8 cellular contexts compared by ENCODE assay signal in the genomic region with DNA sequence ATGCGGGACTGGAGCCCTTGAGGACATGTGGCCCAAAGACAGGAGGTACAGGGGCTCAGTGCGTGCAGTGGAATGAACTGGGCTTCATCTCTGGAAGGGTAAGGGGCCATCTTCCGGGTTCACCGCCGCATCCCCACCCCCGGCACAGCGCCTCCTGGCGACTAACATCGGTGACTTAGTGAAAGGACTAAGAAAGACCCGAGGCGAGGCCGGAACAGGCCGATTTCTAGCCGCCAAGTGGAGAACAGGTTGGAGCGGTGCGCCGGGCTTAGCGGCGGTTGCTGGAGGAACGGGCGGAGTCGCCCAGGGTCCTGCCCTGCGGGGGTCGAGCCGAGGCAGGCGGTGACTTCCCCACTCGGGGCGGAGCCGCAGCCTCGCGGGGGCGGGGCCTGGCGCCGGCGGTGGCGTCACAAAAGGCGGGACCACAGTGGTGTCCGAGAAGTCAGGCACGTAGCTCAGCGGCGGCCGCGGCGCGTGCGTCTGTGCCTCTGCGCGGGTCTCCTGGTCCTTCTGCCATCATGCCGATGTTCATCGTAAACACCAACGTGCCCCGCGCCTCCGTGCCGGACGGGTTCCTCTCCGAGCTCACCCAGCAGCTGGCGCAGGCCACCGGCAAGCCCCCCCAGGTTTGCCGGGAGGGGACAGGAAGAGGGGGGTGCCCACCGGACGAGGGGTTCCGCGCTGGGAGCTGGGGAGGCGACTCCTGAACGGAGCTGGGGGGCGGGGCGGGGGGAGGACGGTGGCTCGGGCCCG. TPM values are rescaled to one million over a fixed set of nuclear protein-coding genes. Genes with fewer than 3 reads are reported as not detected.
DNase-seq lines count a peak whose midpoint lies in the region; ATAC-seq and TF ChIP-seq lines count a peak whose summit lies in the region.

A gene (plus strand): TSS at position 427 of the 753 bp plus-strand sequence. CDS start 92 bp downstream, at position 519.

- peak within 1 kb of the TSS; percentile 81 for H3K23ac ChIP-seq in IMR-90 (ENCODE audit: low read depth, low read length)

- H3K9me1 ChIP-seq in IMR-90 (ENCODE audit: insufficient read depth, low read length): peaks cover 22% of the 10 kb centered on the region

- TF ChIP-seq CTCF in IMR-90 (conservative IDR thresholded peaks at IDR 0.05; ENCODE audit: low read depth, low read length): peak; percentile 75
- TF ChIP-seq CTCF in epithelial cell of esophagus (IDR thresholded peaks at IDR 0.05; ENCODE audit: insufficient read depth, low read depth, low read length, missing control alignments): peak; percentile 76

- POLR2A ChIA-PET in IMR-90 (lab: Charles Lee; ENCODE audit: unreplicated experiment): interaction anchor here (1.2 kb wide), 1 partner anchor 20 kb away, joined by 7 read pairs; no protein-coding TSS in a partner anchor

- peak within 1 kb of the TSS; percentile 99 for H2AK5ac ChIP-seq in IMR-90 (ENCODE audit: low read depth, low read length)

- TF ChIP-seq RAD21 in IMR-90 (IDR thresholded peaks at IDR 0.05; ENCODE audit: low read length): no peak; the same call in 1 of the 2 replicates

- peaks cover 24% of the 10 kb centered on the region for H4K20me1 ChIP-seq in IMR-90 (ENCODE audit: insufficient read depth, low read length)

- H3K4me3 ChIP-seq in IMR-90 (ENCODE audit: insufficient read depth, low read depth, low read length) (peak within 1 kb of the TSS; percentile 94), epithelial cell of esophagus (ENCODE audit: low read length) (peak within 1 kb of the TSS; percentile 68), mononuclear cell (ENCODE audit: low read length) (peak within 1 kb of the TSS; percentile 63)

- H4K8ac ChIP-seq in IMR-90 (ENCODE audit: low read depth in 2 of 2, low read length in 2 of 2): peak within 1 kb of the TSS; percentile 99

- peak within 1 kb of the TSS; percentile 78; the same call in 2 of the 3 replicates for H2BK15ac ChIP-seq in IMR-90 (ENCODE audit: low read depth, low read length)

- H3K9me3 ChIP-seq in IMR-90 (ENCODE audit: control insufficient read depth, insufficient read depth, low read length) (no peaks in the 10 kb centered on the region), mononuclear cell (ENCODE audit: low read depth, low read length) (no peaks in the 10 kb centered on the region)

- H4K91ac ChIP-seq in IMR-90 (ENCODE audit: insufficient read depth, low read depth, low read length): peak within 1 kb of the TSS; percentile 90

- H3K9ac ChIP-seq in IMR-90 (ENCODE audit: low read depth, low read length): peak within 1 kb of the TSS; percentile 96

- ATAC-seq in GM21528 (IDR thresholded peaks at IDR 0.05; ENCODE audit: low FRiP score, unreplicated experiment) (peak; percentile 80), IMR-90 (ENCODE audit: low read depth) (peak; percentile 96)

- H4K5ac ChIP-seq in IMR-90 (ENCODE audit: low read depth, low read length): peak within 1 kb of the TSS; percentile 97

- intact Hi-C loops in IMR-90 (cut with micrococcal nuclease): no loop called here

- peak; percentile 93 for TF ChIP-seq POLR2A in IMR-90 (IDR thresholded peaks at IDR 0.05; ENCODE audit: low read depth, low read length)

- peak within 1 kb of the TSS; percentile 99 for H2BK5ac ChIP-seq in IMR-90 (ENCODE audit: low read depth, low read length, poor library complexity, severe bottlenecking)

- BruUV-seq in IMR-90 (replicated peaks; lab: Mats Ljungman, UMichigan): no TSS peak

- H3K27me3 ChIP-seq in IMR-90 (ENCODE audit: control insufficient read depth, insufficient read depth, low read length) (no peaks in the 10 kb centered on the region), mononuclear cell (ENCODE audit: insufficient read depth, low read length) (no peaks in the 10 kb centered on the region)

- WGBS in IMR-90 (ENCODE audit: extremely low coverage in 2 of 2, insufficient read length in 1 of 2), 2 experiments: 1% methylated on average over 42 of the region's 71 CpGs; no CpG with 5 or more reads in 1 of the 2 experiments

- peak within 1 kb of the TSS; percentile 77 for H3K56ac ChIP-seq in IMR-90 (ENCODE audit: extremely low read depth, insufficient read depth, low read length)

- H3K4me1 ChIP-seq in IMR-90 (ENCODE audit: control insufficient read depth, insufficient read depth, low read length) (peaks cover 12% of the 10 kb centered on the region), mononuclear cell (ENCODE audit: insufficient read depth, low read length) (peaks cover 24% of the 10 kb centered on the region)

- in situ Hi-C loops in IMR-90 (cut with MboI; ENCODE audit: low sequenced_read_pairs): no loop called here

- peak within 1 kb of the TSS; percentile 97 for H3K4ac ChIP-seq in IMR-90 (ENCODE audit: low read depth, low read length)

- CTCF ChIA-PET in IMR-90 (lab: Yijun Ruan, JAX): interaction anchor here (0.8 to 1.3 kb wide), 5 partner anchors 9 to 36 kb away, joined by 3 to 6 read pairs (median 4); a partner anchor contains a TSS

- peak within 1 kb of the TSS; percentile 97 for H3K14ac ChIP-seq in IMR-90 (replicated peaks; ENCODE audit: low read depth, low read length)

- peak within 1 kb of the TSS; percentile 100 for H2AK9ac ChIP-seq in IMR-90 (replicated peaks; ENCODE audit: low read depth, low read length, poor library complexity)

- peak within 1 kb of the TSS; percentile 98 for H3K27ac ChIP-seq in IMR-90 (ENCODE audit: insufficient read depth, low read length)

- peak within 1 kb of the TSS; percentile 69 for H2BK120ac ChIP-seq in IMR-90 (ENCODE audit: low read depth, low read length)

- H2AFZ ChIP-seq in IMR-90 (replicated peaks; ENCODE audit: low read length, poor library complexity): peak within 1 kb of the TSS; percentile 97

- H3K36me3 ChIP-seq in IMR-90 (ENCODE audit: control insufficient read depth, insufficient read depth, low read length): peaks cover 24% of the 10 kb centered on the region

- H2BK20ac ChIP-seq in IMR-90 (ENCODE audit: low read depth, low read length): peak within 1 kb of the TSS; percentile 41

- H3K18ac ChIP-seq in IMR-90 (ENCODE audit: low read depth, low read length): peak within 1 kb of the TSS; percentile 92

- dilution Hi-C loops in IMR-90 (cut with HindIII; ENCODE audit: low sequenced_read_pairs, unreplicated experiment): no loop called here

- peak within 1 kb of the TSS; percentile 76 for H3K4me2 ChIP-seq in IMR-90 (ENCODE audit: low read depth, low read length)

- peaks cover 17 to 31% of the 10 kb centered on the region in 2 experiments for H3K79me1 ChIP-seq in IMR-90 (ENCODE audit: low read depth in 1 of 2, low read length in 2 of 2)

- DNase-seq in DMS153 (lab: John Stamatoyannopoulos, UW) (peak; percentile 95), IMR-90 (peak; percentile 91), OCI-M1 (lab: John Stamatoyannopoulos, UW) (peak; percentile 99), activated T-cell treated with anti-CD3 and anti-CD28 coated beads for 24 hours (ENCODE audit: low read depth) (peak; percentile 97), epithelial cell of esophagus (ENCODE audit: low read depth) (peak; percentile 98)
- DNase-seq in stimulated activated CD8-positive, alpha-beta memory T cell treated with anti-CD3 and anti-CD28 coated beads, Interleukin-4, amount 100 ng/mL, for 1 hour (ENCODE audit: low read depth in 2 of 2, low spot score in 1 of 2): peak; percentile 88 to 90

TF ChIP-seq in IMR-90, 13 proteins besides CTCF, POLR2A, EP300 and RAD21:
- TF ChIP-seq RCOR1 (IDR thresholded peaks at IDR 0.05; ENCODE audit: insufficient replicate concordance, low read length): no peak
- TF ChIP-seq, protein P1, sequence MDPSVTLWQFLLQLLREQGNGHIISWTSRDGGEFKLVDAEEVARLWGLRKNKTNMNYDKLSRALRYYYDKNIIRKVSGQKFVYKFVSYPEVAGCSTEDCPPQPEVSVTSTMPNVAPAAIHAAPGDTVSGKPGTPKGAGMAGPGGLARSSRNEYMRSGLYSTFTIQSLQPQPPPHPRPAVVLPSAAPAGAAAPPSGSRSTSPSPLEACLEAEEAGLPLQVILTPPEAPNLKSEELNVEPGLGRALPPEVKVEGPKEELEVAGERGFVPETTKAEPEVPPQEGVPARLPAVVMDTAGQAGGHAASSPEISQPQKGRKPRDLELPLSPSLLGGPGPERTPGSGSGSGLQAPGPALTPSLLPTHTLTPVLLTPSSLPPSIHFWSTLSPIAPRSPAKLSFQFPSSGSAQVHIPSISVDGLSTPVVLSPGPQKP (IDR thresholded peaks at IDR 0.05; ENCODE audit: borderline replicate concordance, low read depth, low read length): no peak
- no peak; the same call in 1 of the 2 replicates for TF ChIP-seq CEBPB (IDR thresholded peaks at IDR 0.05; ENCODE audit: low read depth, low read length)
- no peak for TF ChIP-seq NFE2L2 (IDR thresholded peaks at IDR 0.05; ENCODE audit: low read depth, low read length)
- no peak for TF ChIP-seq RFX5 (IDR thresholded peaks at IDR 0.05; ENCODE audit: low read depth, low read length)
- TF ChIP-seq CHD1 (IDR thresholded peaks at IDR 0.05; ENCODE audit: low read depth, low read length): no peak
- TF ChIP-seq BHLHE40 (IDR thresholded peaks at IDR 0.05; ENCODE audit: low read depth, low read length): peak; percentile 45; the same call in 1 of the 2 replicates
- TF ChIP-seq, protein P2, sequence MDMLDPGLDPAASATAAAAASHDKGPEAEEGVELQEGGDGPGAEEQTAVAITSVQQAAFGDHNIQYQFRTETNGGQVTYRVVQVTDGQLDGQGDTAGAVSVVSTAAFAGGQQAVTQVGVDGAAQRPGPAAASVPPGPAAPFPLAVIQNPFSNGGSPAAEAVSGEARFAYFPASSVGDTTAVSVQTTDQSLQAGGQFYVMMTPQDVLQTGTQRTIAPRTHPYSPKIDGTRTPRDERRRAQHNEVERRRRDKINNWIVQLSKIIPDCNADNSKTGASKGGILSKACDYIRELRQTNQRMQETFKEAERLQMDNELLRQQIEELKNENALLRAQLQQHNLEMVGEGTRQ (IDR thresholded peaks at IDR 0.05; ENCODE audit: low read depth, low read length): no peak
- TF ChIP-seq MAFK (IDR thresholded peaks at IDR 0.05; ENCODE audit: low read depth, low read length): no peak
- TF ChIP-seq MAZ (IDR thresholded peaks at IDR 0.05; ENCODE audit: borderline replicate concordance, low read depth, low read length): peak; percentile 69; the same call in 1 of the 2 replicates
- TF ChIP-seq SMC3 (IDR thresholded peaks at IDR 0.05; ENCODE audit: low read depth, low read length): peak; percentile 48
- TF ChIP-seq MXI1 (IDR thresholded peaks at IDR 0.05; ENCODE audit: borderline replicate concordance, low read depth, low read length): peak; percentile 67; the same call in 1 of the 2 replicates
- TF ChIP-seq FOS (IDR thresholded peaks at IDR 0.05; ENCODE audit: low read depth, low read length): no peak

RNA-seq across cellular contexts. Expression of the gene that starts here (rescaled TPM):
- total RNA-seq in IMR-90 (2012; rRNA removed) (123 and 125 TPM in 2 replicates), mononuclear cell (66.7 TPM)
- polyA plus RNA-seq in IMR-90 (2012; rRNA removed): 530 and 798 TPM in 2 replicates
- polyA plus RNA-seq in IMR-90 (2012; cell fraction: cytosol; rRNA removed): 412 and 1,658 TPM in 2 replicates
- 299 and 621 TPM in 2 replicates for polyA plus RNA-seq in IMR-90 (2012; cell fraction: nucleus; rRNA removed; ENCODE audit: low replicate concordance)

Comparison
In these comparisons a context has a peak if more than half of its experiments do, and no peak if none do; other contexts are left out.
1. Peak in every context shown above with its lines: DNase-seq, ATAC-seq, H3K4me3 ChIP-seq and H3K27ac ChIP-seq.